In genomic region chr5:119928974-119929373, GRCh38 we compare ENCODE assay signal across 7 cellular contexts.
"Had no signal": no experiment of that assay in that cellular context is flagged by ENCODE, and none has a peak within 500 bp of the region (broad histone marks: within the 10 kb centered on the region; RNA-seq: fewer than 3 reads in every experiment).

No MANE protein-coding gene starts in this region.

- ATAC-seq: HCT116, K562 had no signal

- H3K9me3 Mint-ChIP-seq: HFFc6 had no signal

- DNase-seq: GM23248, GOT3, H7, HFFc6, IMR-90 had no signal

- H3K4me3 Mint-ChIP-seq: HFFc6 had no signal

- H3K27ac Mint-ChIP-seq: HFFc6 had no signal
